In genomic region chr9:137880976-137881530, GRCh38 we compare ENCODE assay signal across 20 cellular contexts. TPM values are rescaled to one million over a fixed set of nuclear protein-coding genes. Genes with fewer than 3 reads are reported as not detected.
"Had no signal": no experiment of that assay in that cellular context is flagged by ENCODE, and none has a peak within 500 bp of the region (broad histone marks: within the 10 kb centered on the region; RNA-seq: fewer than 3 reads in every experiment).

No MANE protein-coding gene starts in this region.

- H3K4me1 ChIP-seq: foreskin keratinocyte, pancreas had no signal

- H3K9me3 ChIP-seq: pancreas, thoracic aorta, transverse colon had no signal

- H3K4me1 Mint-ChIP-seq: natural killer cell, neural crest cell had no signal

- H3K36me3 ChIP-seq: pancreas, stomach, thoracic aorta, transverse colon had no signal

- DNase-seq: foreskin keratinocyte; hippocampal formation; natural killer cell; nucleus accumbens; right cardiac atrium; small intestine; stimulated activated CD4-positive, alpha-beta T cell treated with anti-CD3 and anti-CD28 coated beads, Interleukin-12 subunit alpha, Interleukin-12 subunit beta, amount 100 ng/mL, for 4 hours; stimulated activated naive CD4-positive, alpha-beta T cell; stomach; substantia nigra; transverse colon had no signal

- H3K27ac ChIP-seq: foreskin keratinocyte, pancreas, stomach, thoracic aorta, transverse colon had no signal

- H3K27ac Mint-ChIP-seq: dendritic cell treated with granulocyte-macrophage colony-stimulating factor and Interleukin-4, amounts not matched to agents 40 ng/mL and 50 ng/mL, for 4 days; mesothelial cell of epicardium; natural killer cell; progenitor cell of endocrine pancreas had no signal

- H3K36me3 Mint-ChIP-seq: natural killer cell had no signal

- H3K9me3 Mint-ChIP-seq: dendritic cell treated with granulocyte-macrophage colony-stimulating factor and Interleukin-4, amounts not matched to agents 40 ng/mL and 50 ng/mL, for 4 days; natural killer cell; neural crest cell had no signal

- H3K4me3 ChIP-seq: pancreas, stomach, thoracic aorta, transverse colon had no signal

- ATAC-seq: foreskin keratinocyte, left lobe of liver, natural killer cell, pancreas, right cardiac atrium had no signal

- H3K4me3 Mint-ChIP-seq: dendritic cell treated with granulocyte-macrophage colony-stimulating factor and Interleukin-4, amounts not matched to agents 40 ng/mL and 50 ng/mL, for 4 days; mesothelial cell of epicardium; natural killer cell had no signal

RNA-seq across cellular contexts. Expression of gene CACNA1B, which starts 3.5 kb away (rescaled TPM):
- total RNA-seq: left lobe of liver, lower leg skin, myocyte had no signal
